In genomic region chr3:75136100-75136897, GRCh38 we compare ENCODE assay signal across 1 cellular context.
TF ChIP-seq lines count a peak whose summit lies in the region.

No MANE protein-coding gene starts in this region.

TF ChIP-seq in A549, 52 proteins besides CTCF, POLR2A, EP300 and RAD21 (continued from another document):
- TF ChIP-seq HOXB13 (CRISPR knock-in tag; IDR thresholded peaks at IDR 0.05; ENCODE audit: low read depth): no peak; the same call in 1 of the 2 replicates
- TF ChIP-seq HDAC2 (IDR thresholded peaks at IDR 0.05): no peak
- TF ChIP-seq HOXA7 (CRISPR knock-in tag; IDR thresholded peaks at IDR 0.05): no peak
